Comparison of ENCODE assay signal across 9 cellular contexts in the genomic region with DNA sequence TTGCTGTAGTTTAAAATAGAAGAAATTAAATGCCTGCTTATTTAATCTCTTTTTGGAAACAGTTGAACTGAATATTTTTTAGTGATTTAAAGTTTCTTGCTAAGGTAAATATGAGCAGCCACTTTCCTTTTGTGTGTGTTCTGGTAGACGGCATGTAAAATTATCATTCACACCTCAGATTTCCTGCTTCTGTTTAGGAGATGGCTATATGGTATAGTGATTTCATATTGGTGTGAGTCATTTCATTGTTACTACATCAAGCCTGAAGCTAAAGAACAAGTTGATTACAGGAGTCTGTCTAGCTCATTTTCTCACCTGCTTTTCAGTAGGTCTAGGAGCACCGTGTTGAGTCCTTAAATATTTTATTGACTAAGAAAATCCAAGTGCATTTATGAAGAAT.
DNase-seq lines count a peak whose midpoint lies in the region; ATAC-seq, FAIRE-seq and TF ChIP-seq lines count a peak whose summit lies in the region.
"Had no signal": no experiment of that assay in that cellular context is flagged by ENCODE, and none has a peak within 500 bp of the region (broad histone marks: within the 10 kb centered on the region; RNA-seq: fewer than 3 reads in every experiment).

No MANE protein-coding gene starts in this region.

- DNase-seq in AG10803 (ENCODE audit: low read depth) (peak; percentile 20), GM19239 (ENCODE audit: insufficient read length, low spot score) (no peak), SW480 (ENCODE audit: low spot score) (peak; percentile 58), glomerular visceral epithelial cell (ENCODE audit: extremely low spot score) (peak; percentile 34), NCI-H345 (lab: John Stamatoyannopoulos, UW) (no peak), iPS-NIHi11 (ENCODE audit: low spot score) (no peak)

- no peak overlapping the region; the same call in 1 of the 2 replicates for H3K4me3 ChIP-seq in AG10803 (ENCODE audit: low read length)
- H3K4me3 ChIP-seq: SJCRH30 had no signal

- FAIRE-seq in GM19239 (lab: Jason Lieb, UNC), result peak; percentile 71

- no peak for TF ChIP-seq CTCF in AG10803 (conservative IDR thresholded peaks at IDR 0.05; ENCODE audit: low read length)

- ATAC-seq in GM19324 (IDR thresholded peaks at IDR 0.05; ENCODE audit: low FRiP score, unreplicated experiment), result no peak
- ATAC-seq in HG03097 (IDR thresholded peaks at IDR 0.05; ENCODE audit: low FRiP score, unreplicated experiment), result no peak

Comparison
In these comparisons a context has a peak if more than half of its experiments do, and no peak if none do; other contexts are left out.
1. DNase-seq: peak in AG10803 (single experiment), SW480 (single experiment) and glomerular visceral epithelial cell (single experiment); none in GM19239 (single experiment), NCI-H345 (single experiment) and iPS-NIHi11 (single experiment).